In the genomic region with DNA sequence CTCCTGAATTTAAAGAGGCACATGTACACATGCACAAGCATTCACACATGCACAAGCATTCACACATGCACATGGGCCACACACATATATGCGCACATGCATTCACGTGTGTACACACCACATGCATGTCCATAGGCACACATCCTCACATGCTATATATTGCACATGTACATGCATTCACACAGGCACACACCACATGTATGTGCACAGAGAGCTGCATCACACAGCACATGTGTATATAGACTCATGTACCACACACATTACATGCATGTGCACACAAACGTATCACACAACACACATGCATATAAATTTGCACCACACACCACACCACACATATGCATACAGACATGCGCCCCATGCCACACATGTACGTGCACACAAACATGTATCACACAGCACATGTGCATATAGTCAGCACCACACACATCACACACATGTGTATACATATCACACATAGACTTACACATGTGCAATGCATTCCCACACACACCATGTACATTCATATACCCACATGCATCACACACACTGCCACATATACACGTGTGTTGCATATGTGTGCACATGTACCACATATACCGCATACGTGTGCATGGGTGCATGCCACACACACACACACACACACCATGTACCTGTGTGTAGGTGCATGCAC, we compare ENCODE assay signal across 21 cellular contexts. TPM values are rescaled to one million over a fixed set of nuclear protein-coding genes. Genes with fewer than 3 reads are reported as not detected.
A peak's percentile ranks its signal among the peaks of the same experiment; 100 is the strongest.
DNase-seq lines count a peak whose midpoint lies in the region; ATAC-seq and TF ChIP-seq lines count a peak whose summit lies in the region.
"Had no signal": no experiment of that assay in that cellular context is flagged by ENCODE, and none has a peak within 500 bp of the region (broad histone marks: within the 10 kb centered on the region; RNA-seq: fewer than 3 reads in every experiment).

No MANE protein-coding gene starts in this region.

- peaks cover 49% of the 10 kb centered on the region for H3K4me1 Mint-ChIP-seq in brain
- H3K4me1 Mint-ChIP-seq: activated naive CD8-positive, alpha-beta T cell treated with anti-CD3 and anti-CD28 coated beads, Interleukin-2, amount 10 ng/mL, durations not matched to agents 7 days and 5 days; activated T-helper 17 cell treated with anti-CD3 and anti-CD28 coated beads, Interleukin-2, amount 50 U/mL, for 72 hours had no signal

- peak overlapping the region; percentile 35 to 97 (median 66) for H3K27ac Mint-ChIP-seq in brain
- H3K27ac Mint-ChIP-seq: activated naive CD8-positive, alpha-beta T cell treated with anti-CD3 and anti-CD28 coated beads, Interleukin-2, amount 10 ng/mL, durations not matched to agents 7 days and 5 days; activated T-helper 17 cell treated with anti-CD3 and anti-CD28 coated beads, Interleukin-2, amount 50 U/mL, for 72 hours; GM23338 had no signal

- H3K9ac ChIP-seq in SK-N-MC (ENCODE audit: insufficient read length), result no peak overlapping the region

- ATAC-seq in lower lobe of right lung, result no peak
- no peak for ATAC-seq in thoracic aorta (ENCODE audit: insufficient number of reproducible peaks, low FRiP score, low read depth)
- no peak for ATAC-seq in sciatic nerve
- ATAC-seq: activated T-helper 17 cell treated with anti-CD3 and anti-CD28 coated beads, Interleukin-2, amount 50 U/mL, for 72 hours; GM23338; naive thymus-derived CD8-positive, alpha-beta T cell had no signal

- H3K27me3 ChIP-seq in lower lobe of right lung (ENCODE audit: low read depth), result no peaks in the 10 kb centered on the region
- no peaks in the 10 kb centered on the region for H3K27me3 ChIP-seq in thoracic aorta (replicated peaks; ENCODE audit: insufficient read depth)

- no peaks in the 10 kb centered on the region for H3K36me3 Mint-ChIP-seq in brain
- H3K36me3 Mint-ChIP-seq: activated naive CD8-positive, alpha-beta T cell treated with anti-CD3 and anti-CD28 coated beads, Interleukin-2, amount 10 ng/mL, durations not matched to agents 7 days and 5 days; naive thymus-derived CD8-positive, alpha-beta T cell had no signal

- H3K4me3 ChIP-seq in SK-N-MC, result peak overlapping the region; percentile 23
- H3K4me3 ChIP-seq in lower lobe of right lung, result no peak overlapping the region
- peak overlapping the region; percentile 21 for H3K4me3 ChIP-seq in thoracic aorta
- H3K4me3 ChIP-seq: GM23338, psoas muscle, suprapubic skin had no signal

- peak overlapping the region in 1 of 5 experiments; percentile 49 for H3K4me3 Mint-ChIP-seq in brain
- H3K4me3 Mint-ChIP-seq: activated naive CD8-positive, alpha-beta T cell treated with anti-CD3 and anti-CD28 coated beads, Interleukin-2, amount 10 ng/mL, durations not matched to agents 7 days and 5 days; activated T-helper 17 cell treated with anti-CD3 and anti-CD28 coated beads, Interleukin-2, amount 50 U/mL, for 72 hours; GM23338; naive thymus-derived CD8-positive, alpha-beta T cell had no signal

- H3K4me1 ChIP-seq in lower lobe of right lung (peaks cover 17% of the 10 kb centered on the region), thoracic aorta (ENCODE audit: control insufficient read depth in 1 of 2, low read depth in 2 of 2) (peaks cover 13 to 52% of the 10 kb centered on the region in 2 donors)
- H3K4me1 ChIP-seq: psoas muscle had no signal

- no peaks in the 10 kb centered on the region for H3K9me3 ChIP-seq in SK-N-MC (ENCODE audit: low read depth, low read length)
- no peaks in the 10 kb centered on the region for H3K9me3 ChIP-seq in lower lobe of right lung
- no peaks in the 10 kb centered on the region for H3K9me3 ChIP-seq in thoracic aorta
- H3K9me3 ChIP-seq: Caco-2, psoas muscle, suprapubic skin had no signal

- H3K27me3 Mint-ChIP-seq in brain, result peaks cover 3% of the 10 kb centered on the region
- H3K27me3 Mint-ChIP-seq: activated T-helper 17 cell treated with anti-CD3 and anti-CD28 coated beads, Interleukin-2, amount 50 U/mL, for 72 hours had no signal

- TF ChIP-seq CTCF in brain (conservative IDR thresholded peaks at IDR 0.05) (no peak), lower lobe of right lung (IDR thresholded peaks at IDR 0.05) (no peak), thoracic aorta (IDR thresholded peaks at IDR 0.05) (no peak)

- H3K36me3 ChIP-seq in SK-N-MC (ENCODE audit: insufficient read depth, low read length) (no peaks in the 10 kb centered on the region), lower lobe of right lung (no peaks in the 10 kb centered on the region), thoracic aorta (no peaks in the 10 kb centered on the region)
- H3K36me3 ChIP-seq: suprapubic skin had no signal

- H3K27ac ChIP-seq in SK-N-MC (peak overlapping the region; percentile 92), lower lobe of right lung (no peak overlapping the region), thoracic aorta (peak overlapping the region; percentile 76 to 78)
- H3K27ac ChIP-seq: psoas muscle had no signal

- intact Hi-C loops in lower lobe of right lung (cut with DNase I) (no loop called here), sciatic nerve (cut with DNase I) (no loop called here)

- peaks cover 0 to 4% (median 0%) of the 10 kb centered on the region in 5 experiments for H3K9me3 Mint-ChIP-seq in brain
- H3K9me3 Mint-ChIP-seq: activated naive CD8-positive, alpha-beta T cell treated with anti-CD3 and anti-CD28 coated beads, Interleukin-2, amount 10 ng/mL, durations not matched to agents 7 days and 5 days; activated T-helper 17 cell treated with anti-CD3 and anti-CD28 coated beads, Interleukin-2, amount 50 U/mL, for 72 hours; GM23338; naive thymus-derived CD8-positive, alpha-beta T cell had no signal

- DNase-seq in SK-N-MC (ENCODE audit: low read depth, low spot score) (no peak), lower lobe of right lung (peak; percentile 3), thoracic aorta (ENCODE audit: low spot score) (no peak), NCI-H2196 (lab: John Stamatoyannopoulos, UW; ENCODE audit: unreplicated experiment) (no peak), OCI-M2 (lab: John Stamatoyannopoulos, UW; ENCODE audit: unreplicated experiment) (no peak), sciatic nerve (ENCODE audit: low spot score) (no peak)
- DNase-seq: activated naive CD8-positive, alpha-beta T cell treated with anti-CD3 and anti-CD28 coated beads, Interleukin-2, amount 10 ng/mL, durations not matched to agents 7 days and 5 days; Caco-2; central memory CD4-positive, alpha-beta T cell; NCI-H1092 treated with DMSO at 0.1 percent for 48 hours; NCI-H2081; NCI-H510A; RPMI8226; stimulated activated CD4-positive, alpha-beta T cell treated with anti-CD3 and anti-CD28 coated beads, Interleukin-12 subunit alpha, Interleukin-12 subunit beta, amount 100 ng/mL, for 4 hours; stimulated activated CD8-positive, alpha-beta memory T cell treated with anti-CD3 and anti-CD28 coated beads, Interleukin-4, amount 100 ng/mL, for 48 hours had no signal

RNA-seq across cellular contexts. Expression of a gene that starts 54.6 kb away (rescaled TPM):
- 31.5 TPM for polyA plus RNA-seq in brain (ENCODE audit: insufficient read depth, low read depth, low replicate concordance)
- total RNA-seq in lower lobe of right lung (45.1 TPM), thoracic aorta (100 to 1,000 TPM; 507 to 811 TPM), sciatic nerve (129 TPM)
